ENCODE assay signal across 8 cellular contexts in the genomic region with DNA sequence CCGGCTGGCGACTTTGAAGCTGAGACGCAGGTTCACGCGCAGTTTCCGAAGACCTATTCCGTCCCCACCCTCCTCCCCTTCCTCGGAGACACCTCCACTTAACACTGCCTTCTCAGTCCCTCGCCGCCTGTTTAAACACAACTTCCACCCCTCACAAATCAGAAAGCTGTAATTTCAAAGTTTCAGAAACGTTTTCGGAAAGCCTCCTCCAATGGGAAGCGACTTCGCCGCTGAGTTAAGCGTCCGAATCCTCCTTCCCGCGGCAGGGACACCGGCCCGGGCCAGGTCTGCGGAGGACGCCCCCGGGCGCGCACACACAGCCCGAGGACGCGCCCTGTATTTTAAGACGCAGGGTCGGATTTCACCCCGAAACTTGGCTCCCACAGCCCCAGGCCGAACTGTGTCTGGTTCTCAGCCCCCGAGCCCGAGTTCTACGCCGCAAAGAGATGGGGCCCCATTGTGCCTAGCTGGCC. TPM values are rescaled to one million over a fixed set of nuclear protein-coding genes. Genes with fewer than 3 reads are reported as not detected.
A peak's percentile ranks its signal among the peaks of the same experiment; 100 is the strongest.
DNase-seq lines count a peak whose midpoint lies in the region; ATAC-seq, FAIRE-seq and TF ChIP-seq lines count a peak whose summit lies in the region.

No MANE protein-coding gene starts in this region.

- no peak for FAIRE-seq in D721Med (lab: Jason Lieb, UNC)

- TF ChIP-seq CTCF in GM13976 (IDR thresholded peaks at IDR 0.05; ENCODE audit: borderline replicate concordance, control extremely low read depth, extremely low read depth, insufficient read depth, missing control alignments) (no peak), D721Med (IDR thresholded peaks at IDR 0.05; ENCODE audit: insufficient read depth, missing control alignments) (no peak)

- DNase-seq in GM13976 (ENCODE audit: low spot score) (peak; percentile 17), iPS DF 6.9 (ENCODE audit: low read depth, low spot score) (no peak), sciatic nerve (ENCODE audit: low spot score) (no peak), mesenteric fat pad (ENCODE audit: low spot score) (no peak), D721Med (ENCODE audit: insufficient read length, low spot score) (no peak), RKO (ENCODE audit: low spot score) (no peak)
- peak; percentile 16 for DNase-seq in activated naive CD4-positive, alpha-beta T cell treated with anti-CD3 and anti-CD28 coated beads, Interleukin-2, amount 50 U/mL, for 16 hours

- ATAC-seq in HG03565 (IDR thresholded peaks at IDR 0.05; ENCODE audit: unreplicated experiment) (peak; percentile 29), sciatic nerve (peak; percentile 38)

- H3K9me3 ChIP-seq in iPS DF 6.9 (ENCODE audit: control insufficient read depth, insufficient read depth, low read length): no peaks in the 10 kb centered on the region

- intact Hi-C loops in sciatic nerve (cut with DNase I): no loop called here

- peaks cover 3% of the 10 kb centered on the region; the same call in 1 of the 2 replicates for H3K36me3 ChIP-seq in iPS DF 6.9 (ENCODE audit: control insufficient read depth, insufficient read depth, low read length)

- in situ Hi-C loops in GM13976 (cut with MboI; ENCODE audit: low sequenced_read_pairs, unreplicated experiment): no loop called here

- no peaks in the 10 kb centered on the region for H3K27me3 ChIP-seq in iPS DF 6.9 (ENCODE audit: control insufficient read depth, insufficient read depth, low read length)

- no peak overlapping the region for H3K27ac ChIP-seq in iPS DF 6.9 (ENCODE audit: low read length)

- WGBS in iPS DF 6.9 (ENCODE audit: insufficient coverage, insufficient read length): no CpG with 5 or more reads among the region's 37 CpGs

- no peaks in the 10 kb centered on the region for H3K4me1 ChIP-seq in iPS DF 6.9 (ENCODE audit: control insufficient read depth, insufficient read depth, low read length)

- H3K4me3 ChIP-seq in iPS DF 6.9 (ENCODE audit: low read length): peak overlapping the region; percentile 78; the same call in 1 of the 2 replicates

RNA-seq across cellular contexts. Expression of a gene that starts 0.6 kb away (rescaled TPM):
- total RNA-seq in sciatic nerve (10.4 TPM), mesenteric fat pad (0.42 TPM)

Comparison
In these comparisons a context has a peak if more than half of its experiments do, and no peak if none do; other contexts are left out.
1. DNase-seq: peak in GM13976 (single experiment) and activated naive CD4-positive, alpha-beta T cell treated with anti-CD3 and anti-CD28 coated beads, Interleukin-2, amount 50 U/mL, for 16 hours (single experiment); none in iPS DF 6.9 (single experiment), sciatic nerve (single experiment), mesenteric fat pad (single experiment), D721Med (single experiment) and RKO (single experiment).